In the genomic region with DNA sequence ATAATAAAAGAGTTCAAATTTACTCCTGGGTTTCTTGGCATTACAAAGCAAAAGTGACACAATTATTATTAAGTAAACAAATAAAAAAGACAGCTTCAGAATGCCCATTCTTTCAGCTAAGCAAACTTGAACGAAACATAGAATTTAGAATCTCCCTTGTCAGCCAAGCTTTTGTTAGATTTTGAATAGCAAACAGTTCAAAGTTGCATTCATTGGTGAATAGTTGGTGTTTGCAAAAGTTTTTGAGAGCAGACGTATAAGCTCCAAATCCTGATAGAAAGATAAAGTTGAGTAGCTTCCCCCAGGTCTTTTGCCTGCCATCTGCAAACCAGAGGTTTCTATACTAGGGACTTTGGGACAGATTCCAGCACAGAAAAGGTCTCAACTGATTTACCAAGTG, we compare ENCODE assay signal across 27 cellular contexts.
"Had no signal": no experiment of that assay in that cellular context is flagged by ENCODE, and none has a peak within 500 bp of the region (broad histone marks: within the 10 kb centered on the region; RNA-seq: fewer than 3 reads in every experiment).

No MANE protein-coding gene starts in this region.

- H3K9me3 ChIP-seq: ovary, psoas muscle, right lobe of liver, sigmoid colon, suprapubic skin, testis, upper lobe of right lung had no signal

- DNase-seq: natural killer cell; occipital lobe; ovary; posterior cingulate gyrus; psoas muscle; right cardiac atrium; right lobe of liver; sigmoid colon; small intestine; spleen; stimulated activated CD4-positive, alpha-beta T cell treated with anti-CD3 and anti-CD28 coated beads, Interleukin-12 subunit alpha, Interleukin-12 subunit beta, amount 100 ng/mL, for 4 hours; stimulated activated CD4-positive, alpha-beta T cell treated with anti-CD3 and anti-CD28 coated beads, Interleukin-1b, Interleukin-23, amount 100 ng/mL, for 48 hours; stimulated activated CD4-positive, alpha-beta T cell treated with anti-CD3 and anti-CD28 coated beads, Interleukin-4, amount 100 ng/mL, for 1 hour; stimulated activated CD4-positive, alpha-beta T cell treated with anti-CD3 and anti-CD28 coated beads, Interleukin-4, amount 100 ng/mL, for 4 hours; stimulated activated CD8-positive, alpha-beta memory T cell treated with anti-CD3 and anti-CD28 coated beads, Interleukin-4, amount 100 ng/mL, for 48 hours; stimulated activated naive CD4-positive, alpha-beta T cell; stimulated activated naive CD8-positive, alpha-beta T cell treated with anti-CD3 and anti-CD28 coated beads, Interleukin-15, amount 100 ng/mL, for 72 hours; stimulated activated naive CD8-positive, alpha-beta T cell treated with anti-CD3 and anti-CD28 coated beads, Interleukin-15, Interleukin-2, amounts not matched to agents 100 U/mL and 50 U/mL, for 24 hours; substantia nigra; testis; tibial artery; transverse colon; upper lobe of right lung; uterus had no signal

- H3K27me3 ChIP-seq: neural progenitor cell, ovary, right lobe of liver, sigmoid colon, spleen, testis, tibial artery, transverse colon, upper lobe of right lung, uterus had no signal

- H3K4me2 ChIP-seq: neural progenitor cell had no signal

- H3K79me2 ChIP-seq: parathyroid adenoma had no signal

- H2AFZ ChIP-seq: neural progenitor cell, parathyroid adenoma had no signal

- H3K27ac ChIP-seq: neural progenitor cell, ovary, parathyroid adenoma, psoas muscle, right lobe of liver, sigmoid colon, spleen, suprapubic skin, testis, tibial artery, upper lobe of right lung, uterus had no signal

- H3K4me1 ChIP-seq: parathyroid adenoma, psoas muscle, right lobe of liver, tibial artery, upper lobe of right lung, uterus had no signal

- H3K36me3 ChIP-seq: neural progenitor cell, ovary, right lobe of liver, sigmoid colon, suprapubic skin, tibial artery, transverse colon, upper lobe of right lung, uterus had no signal

- H3K4me3 ChIP-seq: neural progenitor cell, ovary, psoas muscle, right lobe of liver, sigmoid colon, spleen, suprapubic skin, testis, tibial artery, transverse colon, upper lobe of right lung, uterus had no signal

- H3K9ac ChIP-seq: neural progenitor cell, parathyroid adenoma had no signal
